ENCODE assay signal across 17 cellular contexts in the genomic region with DNA sequence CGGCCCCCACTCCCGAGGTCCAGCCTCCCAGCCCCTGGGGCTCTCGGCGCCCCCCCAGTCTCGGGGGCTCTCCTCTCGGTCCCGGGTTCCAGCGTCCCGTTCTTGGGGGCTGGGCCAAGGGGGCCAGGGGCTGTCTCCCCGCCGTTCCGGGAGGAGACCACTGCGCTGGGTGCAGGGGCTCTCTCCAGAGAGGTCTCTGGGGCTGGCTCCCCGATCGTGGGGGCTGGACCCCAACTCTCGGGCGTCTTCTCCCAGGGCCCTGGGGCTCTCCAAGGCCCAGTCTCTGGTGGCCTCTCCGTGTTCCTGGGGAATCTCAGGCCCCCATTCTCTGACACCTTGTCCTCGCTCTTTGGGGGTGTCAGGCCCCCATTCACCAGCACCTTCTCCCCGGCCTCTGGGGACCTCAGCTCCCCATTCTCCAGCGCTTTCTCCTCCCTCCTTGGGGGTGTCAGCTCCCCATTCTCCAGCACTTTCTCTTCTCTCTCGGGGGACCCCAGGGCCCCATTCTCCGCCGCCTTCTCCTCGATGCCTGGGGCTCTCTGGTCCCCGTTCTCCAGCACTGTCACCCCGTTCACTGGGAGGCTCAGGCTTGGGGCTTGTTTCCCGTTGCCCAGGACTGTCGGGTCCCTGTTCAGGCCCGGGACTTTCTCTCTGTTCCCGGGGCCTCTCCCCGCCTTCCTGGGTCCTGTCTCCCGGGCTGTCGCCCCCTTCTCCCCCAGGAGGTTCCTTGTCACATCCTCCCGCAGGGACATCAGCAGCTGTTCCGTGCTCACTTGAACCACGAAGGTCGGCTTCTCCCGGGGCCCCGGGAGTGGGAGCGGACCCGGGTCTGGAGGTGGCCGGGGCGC. TPM values are rescaled to one million over a fixed set of nuclear protein-coding genes. Genes with fewer than 3 reads are reported as not detected.
A peak's percentile ranks its signal among the peaks of the same experiment; 100 is the strongest.
DNase-seq lines count a peak whose midpoint lies in the region; ATAC-seq and TF ChIP-seq lines count a peak whose summit lies in the region.
"Had no signal": no experiment of that assay in that cellular context is flagged by ENCODE, and none has a peak within 500 bp of the region (broad histone marks: within the 10 kb centered on the region; RNA-seq: fewer than 3 reads in every experiment).

No MANE protein-coding gene starts in this region.

- peaks cover 14% of the 10 kb centered on the region for H3K27me3 Mint-ChIP-seq in H9 (ENCODE audit: low read depth)

- no peaks in the 10 kb centered on the region; a peak in 2 of 5 replicates for H3K9me3 Mint-ChIP-seq in H9
- H3K9me3 Mint-ChIP-seq: activated CD4-positive, alpha-beta memory T cell treated with anti-CD3 and anti-CD28 coated beads, Interleukin-2, amount 10 ng/mL, durations not matched to agents 7 days and 5 days; activated naive CD8-positive, alpha-beta T cell treated with anti-CD3 and anti-CD28 coated beads, Interleukin-2, amount 10 ng/mL, durations not matched to agents 7 days and 5 days; immature natural killer cell; type B pancreatic cell had no signal

- no peaks in the 10 kb centered on the region for H4K20me1 ChIP-seq in H9 (ENCODE audit: control insufficient read depth, insufficient read depth, insufficient read length)

- no peak overlapping the region for H3K14ac ChIP-seq in H9 (ENCODE audit: insufficient read depth, low read length)

- DNase-seq in DMS53 (lab: John Stamatoyannopoulos, UW) (peak; percentile 64), DMS53 treated with DMSO at 0.1 percent for 48 hours (lab: John Stamatoyannopoulos, UW; ENCODE audit: unreplicated experiment) (no peak), H9 (no peak), Kasumi-1 (lab: John Stamatoyannopoulos, UW) (no peak)
- DNase-seq: activated CD4-positive, alpha-beta memory T cell treated with anti-CD3 and anti-CD28 coated beads, Interleukin-2, amount 10 ng/mL, durations not matched to agents 7 days and 5 days; activated naive CD8-positive, alpha-beta T cell treated with anti-CD3 and anti-CD28 coated beads, Interleukin-2, amount 10 ng/mL, durations not matched to agents 7 days and 5 days; brain microvascular endothelial cell; immature natural killer cell; NCI-H2081; SHP77 treated with DMSO at 0.1 percent for 48 hours; T-helper 17 cell had no signal

- no peak overlapping the region for H3T11ph ChIP-seq in H9 (ENCODE audit: low read length)

- no peak for ATAC-seq in HG03342 (IDR thresholded peaks at IDR 0.05; ENCODE audit: unreplicated experiment)
- ATAC-seq: T-helper 17 cell had no signal

- H3K36me3 Mint-ChIP-seq in H9 (ENCODE audit: insufficient read depth in 1 of 3, low read depth in 3 of 3), result peaks cover 0 to 6% (median 5%) of the 10 kb centered on the region in 3 experiments; a peak in 5 of 7 replicates
- H3K36me3 Mint-ChIP-seq: activated naive CD8-positive, alpha-beta T cell treated with anti-CD3 and anti-CD28 coated beads, Interleukin-2, amount 10 ng/mL, durations not matched to agents 7 days and 5 days; immature natural killer cell; type B pancreatic cell had no signal

- H2AK5ac ChIP-seq in H9 (ENCODE audit: insufficient read length, low read length), result no peak overlapping the region

- H3K79me2 ChIP-seq in H9 (ENCODE audit: insufficient read depth, low read length), result no peaks in the 10 kb centered on the region

- H3K4me2 ChIP-seq in H9 (ENCODE audit: insufficient read depth, insufficient read length, low read length), result no peak overlapping the region

- no peak overlapping the region for H2BK120ac ChIP-seq in H9 (ENCODE audit: low read depth, low read length, poor library complexity, severe bottlenecking)

- H3K18ac ChIP-seq in H9 (ENCODE audit: insufficient read length, low read depth, low read length), result no peak overlapping the region

- no peak overlapping the region for H2BK15ac ChIP-seq in H9 (ENCODE audit: low read depth, low read length)

- H4K91ac ChIP-seq in H9 (ENCODE audit: insufficient read length, low read depth, low read length), result no peak overlapping the region

- H2AFZ ChIP-seq in H9 (ENCODE audit: low read length), result no peak overlapping the region

- no peak overlapping the region for H3K27ac ChIP-seq in H9 (ENCODE audit: insufficient read length, low read depth, low read length)
- H3K27ac ChIP-seq: brain microvascular endothelial cell, esophagus muscularis mucosa had no signal

- no peaks in the 10 kb centered on the region for H3K4me1 ChIP-seq in H9 (ENCODE audit: insufficient read depth, low read length)
- peaks cover 18% of the 10 kb centered on the region for H3K4me1 ChIP-seq in mucosa of stomach (ENCODE audit: control insufficient read depth, insufficient read depth, low read length)

- peaks cover 14% of the 10 kb centered on the region for H3K23me2 ChIP-seq in H9 (ENCODE audit: insufficient read length, low read depth, low read length, poor library complexity, severe bottlenecking)

- no peak overlapping the region for H2BK12ac ChIP-seq in H9 (ENCODE audit: insufficient read length, low read depth, low read length)

- H3K4me3 Mint-ChIP-seq in H9, result no peak overlapping the region
- H3K4me3 Mint-ChIP-seq: activated CD4-positive, alpha-beta memory T cell treated with anti-CD3 and anti-CD28 coated beads, Interleukin-2, amount 10 ng/mL, durations not matched to agents 7 days and 5 days; activated naive CD8-positive, alpha-beta T cell treated with anti-CD3 and anti-CD28 coated beads, Interleukin-2, amount 10 ng/mL, durations not matched to agents 7 days and 5 days; T-helper 17 cell had no signal

- H3K27ac Mint-ChIP-seq in H9, result peak overlapping the region in 2 of 3 experiments; percentile 30 to 83; a peak in 2 of 7 replicates
- H3K27ac Mint-ChIP-seq: activated CD4-positive, alpha-beta memory T cell treated with anti-CD3 and anti-CD28 coated beads, Interleukin-2, amount 10 ng/mL, durations not matched to agents 7 days and 5 days; activated naive CD8-positive, alpha-beta T cell treated with anti-CD3 and anti-CD28 coated beads, Interleukin-2, amount 10 ng/mL, durations not matched to agents 7 days and 5 days; T-helper 17 cell had no signal

- no peaks in the 10 kb centered on the region for H3K9me3 ChIP-seq in H9 (ENCODE audit: control insufficient read depth, low read depth, low read length)
- H3K9me3 ChIP-seq in mucosa of stomach (ENCODE audit: control insufficient read depth, low read length), result no peaks in the 10 kb centered on the region
- H3K9me3 ChIP-seq: esophagus muscularis mucosa had no signal

- H2BK20ac ChIP-seq in H9 (ENCODE audit: low read depth, low read length, poor library complexity, severe bottlenecking), result no peak overlapping the region

- no peak overlapping the region for H4K8ac ChIP-seq in H9 (replicated peaks; ENCODE audit: insufficient read length, low read depth, low read length)

- no CpG with 5 or more reads among the region's 44 CpGs for WGBS in H9 (ENCODE audit: extremely low coverage, insufficient read length, low lambda C conversion rate)

- H3K56ac ChIP-seq in H9 (ENCODE audit: insufficient read length, low read depth, low read length), result no peak overlapping the region

- H3K9ac ChIP-seq in H9 (ENCODE audit: extremely low read depth, insufficient read length, low read length), result no peak overlapping the region
- H3K9ac ChIP-seq in mucosa of stomach (ENCODE audit: low read length), result peak overlapping the region; percentile 3

- peaks cover 12 to 29% of the 10 kb centered on the region in 2 experiments for H3K4me1 Mint-ChIP-seq in H9

- TF ChIP-seq CTCF in H9 (conservative IDR thresholded peaks at IDR 0.05), result no peak

- H3K79me1 ChIP-seq in H9 (ENCODE audit: insufficient read depth, low read depth, low read length, poor library complexity, severe bottlenecking), result no peaks in the 10 kb centered on the region

- H3K4ac ChIP-seq in H9 (ENCODE audit: low read depth, low read length), result no peak overlapping the region

- H3K4me3 ChIP-seq in mucosa of stomach (ENCODE audit: low read length), result no peak overlapping the region

- H2BK5ac ChIP-seq in H9 (ENCODE audit: insufficient read length, low read length), result no peak overlapping the region

- no peaks in the 10 kb centered on the region for H3K27me3 ChIP-seq in H9 (ENCODE audit: insufficient read depth, low read length)
- peaks cover 35% of the 10 kb centered on the region for H3K27me3 ChIP-seq in mucosa of stomach (ENCODE audit: control insufficient read depth, insufficient read depth, low read length)

- H3K36me3 ChIP-seq in mucosa of stomach (ENCODE audit: control insufficient read depth, insufficient read depth, low read length), result no peaks in the 10 kb centered on the region
- H3K36me3 ChIP-seq: brain microvascular endothelial cell, esophagus muscularis mucosa had no signal

- H3K23ac ChIP-seq in H9 (ENCODE audit: insufficient read length, low read depth, low read length), result no peak overlapping the region

- no peak overlapping the region for H4K5ac ChIP-seq in H9 (ENCODE audit: insufficient read length, low read depth, low read length)

RNA-seq across cellular contexts. Expression of a gene that starts 13.7 kb away (rescaled TPM):
- total RNA-seq in H9 (2021), result 14.4 and 15.2 TPM in 2 replicates
- total RNA-seq: lung microvascular endothelial cell had no signal

RNA-seq across cellular contexts. Expression of a gene that starts 28.8 kb away (rescaled TPM):
- total RNA-seq in H9 (2021), result 97.1 and 103 TPM in 2 replicates

RNA-seq across cellular contexts. Expression of a gene that starts 42.6 kb away (rescaled TPM):
- total RNA-seq in H9 (2021), result 1.1 and 1.2 TPM in 2 replicates

RNA-seq across cellular contexts. Expression of a gene that starts 52.2 kb away (rescaled TPM):
- total RNA-seq in H9 (2021), result 92.0 and 94.6 TPM in 2 replicates

RNA-seq across cellular contexts. Expression of a gene that starts 54.0 kb away (rescaled TPM):
- total RNA-seq in H9 (2021), result 1.3 and 1.7 TPM in 2 replicates
- total RNA-seq: activated CD4-positive, alpha-beta memory T cell treated with anti-CD3 and anti-CD28 coated beads, Interleukin-2, amount 10 ng/mL, durations not matched to agents 7 days and 5 days; activated naive CD8-positive, alpha-beta T cell treated with anti-CD3 and anti-CD28 coated beads, Interleukin-2, amount 10 ng/mL, durations not matched to agents 7 days and 5 days; lung microvascular endothelial cell; pulmonary artery endothelial cell; T-helper 17 cell had no signal
